1 cellular context compared by ENCODE assay signal in the genomic region with DNA sequence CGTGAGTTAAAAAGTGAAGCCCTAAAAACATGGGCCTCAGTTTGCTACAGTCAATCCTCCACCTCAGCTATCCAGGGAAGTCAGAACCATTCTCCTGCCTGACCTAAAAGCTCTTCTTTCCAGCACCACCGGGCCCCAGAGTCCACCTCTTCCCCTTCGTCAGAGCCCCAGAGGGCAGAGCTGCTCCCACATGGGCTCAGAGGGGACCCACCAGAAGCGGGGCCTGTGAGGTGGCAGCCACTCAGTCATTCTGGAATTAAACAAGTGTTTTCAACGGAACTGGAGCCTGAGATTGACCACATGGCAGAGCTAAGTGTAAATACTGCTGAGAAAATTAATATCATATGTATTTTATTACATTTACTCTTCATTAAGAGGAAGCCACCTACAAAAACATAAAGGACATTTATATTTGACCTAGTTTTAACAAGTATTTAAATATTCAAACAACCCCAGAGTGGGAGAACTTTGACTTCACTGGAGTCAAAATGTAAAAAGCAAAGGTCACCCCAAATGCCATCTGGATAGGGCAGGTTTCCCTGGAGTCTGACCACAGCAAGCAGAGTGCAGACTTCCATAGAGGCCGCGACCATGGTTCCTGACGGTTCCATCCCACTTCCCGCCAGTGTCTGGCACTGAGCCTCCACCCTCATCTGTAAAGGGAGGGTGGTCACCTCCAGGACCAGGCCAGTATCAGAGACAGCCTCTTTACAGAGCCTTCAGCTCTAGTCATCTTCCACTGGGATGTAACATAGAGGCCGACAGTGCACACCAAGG.
TF ChIP-seq lines count a peak whose summit lies in the region.

No MANE protein-coding gene starts in this region.

TF ChIP-seq in SK-N-SH, 30 proteins besides CTCF, POLR2A, EP300 and RAD21 (continued from another document):
- no peak for TF ChIP-seq EZH2phosphoT487 (IDR thresholded peaks at IDR 0.05; ENCODE audit: borderline replicate concordance, low read depth)
- peak; percentile 33; the same call in 1 of the 2 replicates for TF ChIP-seq MXI1 (IDR thresholded peaks at IDR 0.05; ENCODE audit: low read depth, low read length)
